8 cellular contexts compared by ENCODE assay signal in genomic region chr19:23273594-23274412, GRCh38. TPM values are rescaled to one million over a fixed set of nuclear protein-coding genes. Genes with fewer than 3 reads are reported as not detected.
A peak's percentile ranks its signal among the peaks of the same experiment; 100 is the strongest.
DNase-seq lines count a peak whose midpoint lies in the region; ATAC-seq lines count a peak whose summit lies in the region.

No MANE protein-coding gene starts in this region.

- ATAC-seq in HG02571 (IDR thresholded peaks at IDR 0.05; ENCODE audit: unreplicated experiment): peak; percentile 100
- ATAC-seq in left cardiac atrium: peak; percentile 100

- intact Hi-C loops in left cardiac atrium (cut with DNase I) (no loop called here), posterior vena cava (cut with DNase I) (loop anchor here in 1 of 2 donors (10.0 kb wide), 1 partner anchor 649 kb away; no protein-coding TSS in a partner anchor)

- DNase-seq in GM04504 (ENCODE audit: low read depth): peak; percentile 72
- peak; percentile 90 for DNase-seq in NCI-H1105 treated with DMSO at 0.1 percent for 48 hours (lab: John Stamatoyannopoulos, UW)
- peak; percentile 75 for DNase-seq in SW480 (ENCODE audit: low spot score)
- DNase-seq in amniotic epithelial cell (ENCODE audit: low read depth): peak; percentile 85
- peak; percentile 93 for DNase-seq in left cardiac atrium
- DNase-seq in posterior vena cava (ENCODE audit: low spot score): peak; percentile 95
- DNase-seq in ureter (ENCODE audit: low spot score): peak; percentile 96

RNA-seq across cellular contexts. Expression of gene ZNF724, which starts 23.6 kb away (rescaled TPM):
- total RNA-seq in left cardiac atrium: 1 to 10 TPM; 1.2 to 1.9 TPM
- total RNA-seq in posterior vena cava: 1 to 10 TPM; 1.4 TPM
- total RNA-seq in ureter: 3.4 TPM

Comparison
In these comparisons a context has a peak if more than half of its experiments do, and no peak if none do; other contexts are left out.
1. Peak in every context shown above with its lines: DNase-seq and ATAC-seq.